ENCODE assay signal across 31 cellular contexts in the genomic region with DNA sequence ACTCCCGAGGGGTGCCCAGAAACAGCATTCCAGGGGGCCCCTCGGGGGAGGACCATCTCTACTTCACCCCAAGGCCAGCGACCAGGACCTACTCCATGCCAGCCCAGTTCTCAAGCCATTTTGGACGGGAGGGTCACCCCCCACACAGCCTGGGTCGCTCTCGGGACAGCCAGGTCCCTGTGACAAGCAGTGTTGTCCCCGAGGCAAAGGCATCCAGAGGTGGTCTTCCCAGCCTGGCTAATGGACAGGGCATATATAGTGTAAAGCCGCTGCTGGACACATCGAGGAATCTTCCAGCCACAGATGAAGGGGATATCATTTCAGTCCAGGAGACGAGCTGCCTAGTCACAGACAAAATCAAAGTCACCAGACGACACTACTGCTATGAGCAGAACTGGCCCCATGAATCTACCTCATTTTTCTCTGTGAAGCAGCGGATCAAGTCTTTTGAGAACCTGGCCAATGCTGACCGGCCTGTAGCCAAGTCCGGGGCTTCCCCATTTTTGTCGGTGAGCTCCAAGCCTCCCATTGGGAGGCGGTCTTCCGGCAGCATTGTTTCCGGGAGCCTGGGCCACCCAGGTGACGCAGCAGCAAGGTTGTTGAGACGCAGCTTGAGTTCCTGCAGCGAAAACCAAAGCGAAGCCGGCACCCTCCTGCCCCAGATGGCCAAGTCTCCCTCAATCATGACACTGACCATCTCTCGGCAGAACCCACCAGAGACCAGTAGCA.
"Had no signal": no experiment of that assay in that cellular context is flagged by ENCODE, and none has a peak within 500 bp of the region (broad histone marks: within the 10 kb centered on the region; RNA-seq: fewer than 3 reads in every experiment).

No MANE protein-coding gene starts in this region.

- DNase-seq: activated CD4-positive, alpha-beta memory T cell treated with anti-CD3 and anti-CD28 coated beads, Interleukin-2, amount 10 ng/mL, durations not matched to agents 7 days and 5 days; activated CD4-positive, alpha-beta T cell treated with anti-CD3 and anti-CD28 coated beads for 1 hour; activated CD4-positive, alpha-beta T cell treated with anti-CD3 and anti-CD28 coated beads for 48 hours; activated CD4-positive, CD25-positive, alpha-beta regulatory T cell; activated effector memory CD4-positive, alpha-beta T cell treated with Interleukin-2 at 50 U/mL for 16 hours; activated naive CD4-positive, alpha-beta T cell treated with anti-CD3 and anti-CD28 coated beads, Interleukin-2, amount 10 ng/mL, durations not matched to agents 7 days and 5 days; activated naive CD8-positive, alpha-beta T cell treated with anti-CD3 and anti-CD28 coated beads, Interleukin-2, amount 50 U/mL, for 24 hours; activated T-cell treated with anti-CD3 and anti-CD28 coated beads, Interleukin-2, amount 50 U/mL, for 48 hours; anterior cingulate cortex; caudate nucleus; cerebellar nuclear complex; NCI-H1092 treated with DMSO at 0.1 percent for 48 hours; NCI-H1417; NCI-H146; NCI-H187; NCI-H2029 treated with DMSO at 0.1 percent for 48 hours; NCI-H226; NCI-H446 treated with DMSO at 0.1 percent for 48 hours; NCI-H524; NCI-H69; NCI-H82; NK-92 treated with Interleukin-12 subunit alpha and Interleukin-12 subunit beta, amount 100 ng/mL, for 24 hours; PC-3; Peyer's patch; RPMI8226; T1000; WERI-Rb-1 had no signal

- H3K36me3 ChIP-seq: Peyer's patch had no signal

- H3K9me3 ChIP-seq: Peyer's patch had no signal

- FAIRE-seq: bronchial epithelial cell had no signal

- ATAC-seq: activated naive CD8-positive, alpha-beta T cell treated with anti-CD3 and anti-CD28 coated beads, Interleukin-2, amount 50 U/mL, for 24 hours; PC-3; Right ventricle myocardium inferior had no signal

- H3K27me3 ChIP-seq: Peyer's patch had no signal

- H3K4me3 ChIP-seq: Peyer's patch, SK-N-MC had no signal

- H3K9ac ChIP-seq: KMS-11 had no signal

- H3K27ac ChIP-seq: KMS-11, Peyer's patch, SK-N-MC, WERI-Rb-1 had no signal

- H3K4me2 ChIP-seq: KMS-11 had no signal
